Comparison of ENCODE assay signal across 8 cellular contexts in the genomic region with DNA sequence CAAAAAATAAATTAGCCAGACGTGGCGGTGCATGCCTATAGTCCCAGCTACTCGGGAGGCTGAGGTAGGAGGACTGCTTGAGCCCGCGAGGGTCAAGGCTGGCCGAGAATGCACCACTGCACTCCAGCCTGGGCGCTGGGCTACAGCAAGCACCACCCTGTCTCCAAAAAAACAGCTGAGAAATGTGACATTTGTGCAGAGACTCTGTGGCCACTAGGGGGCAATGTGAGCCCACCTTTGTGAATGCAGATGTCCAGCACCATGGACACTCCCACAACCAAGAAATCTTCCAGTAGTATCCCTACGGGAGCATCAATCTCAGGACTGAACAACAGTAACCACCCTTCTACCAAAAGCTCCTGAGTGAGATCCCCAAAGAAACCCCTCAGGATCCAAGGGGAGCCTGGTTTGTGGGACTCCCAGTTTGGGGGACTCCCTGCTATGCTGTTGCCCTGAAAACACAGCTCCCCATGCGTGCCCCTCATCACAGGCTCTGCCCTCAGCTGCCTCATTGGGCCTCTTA. TPM values are rescaled to one million over a fixed set of nuclear protein-coding genes. Genes with fewer than 3 reads are reported as not detected.
DNase-seq lines count a peak whose midpoint lies in the region; ATAC-seq, FAIRE-seq and TF ChIP-seq lines count a peak whose summit lies in the region.

No MANE protein-coding gene starts in this region.

- intact Hi-C loops in breast epithelium (cut with DNase I; ENCODE audit: low total_unique reads): no loop called here

- peak; percentile 17 for FAIRE-seq in islet of Langerhans (lab: Jason Lieb, UNC)

- H3K4me3 ChIP-seq in WERI-Rb-1 (ENCODE audit: low read depth, low read length) (no peak overlapping the region), breast epithelium (no peak overlapping the region)

- DNase-seq in Caki2 (ENCODE audit: low read depth) (peak; percentile 64), NCI-H2227 treated with DMSO at 0.1 percent for 48 hours (lab: John Stamatoyannopoulos, UW) (peak; percentile 83), WERI-Rb-1 (peak; percentile 83), breast epithelium (ENCODE audit: low spot score in 2 of 2) (peak; percentile 63 to 81)
- DNase-seq in stimulated activated CD4-positive, alpha-beta T cell treated with anti-CD3 and anti-CD28 coated beads, Interleukin-15, amount 100 ng/mL, for 24 hours: peak; percentile 85

- in situ Hi-C loops in Caki2 (cut with HindIII; ENCODE audit: low pct_unique_long_range_greater_than_20kb, low sequenced_read_pairs): no loop called here

- ATAC-seq in HG02852 (IDR thresholded peaks at IDR 0.05; ENCODE audit: unreplicated experiment) (peak; percentile 64), GM19023 (IDR thresholded peaks at IDR 0.05; ENCODE audit: unreplicated experiment) (no peak)

- H3K27me3 ChIP-seq in WERI-Rb-1 (ENCODE audit: insufficient read depth, low read depth, severe bottlenecking): no peaks in the 10 kb centered on the region
- no peaks in the 10 kb centered on the region for H3K27me3 ChIP-seq in breast epithelium

- no peaks in the 10 kb centered on the region for H3K36me3 ChIP-seq in WERI-Rb-1
- no peaks in the 10 kb centered on the region for H3K36me3 ChIP-seq in breast epithelium

- H3K4me1 ChIP-seq in breast epithelium: no peaks in the 10 kb centered on the region

- no peak overlapping the region for H3K27ac ChIP-seq in WERI-Rb-1
- no peak overlapping the region for H3K27ac ChIP-seq in breast epithelium

- peak; percentile 84 for TF ChIP-seq CTCF in WERI-Rb-1 (IDR thresholded peaks at IDR 0.05; ENCODE audit: low read depth, low read length)
- peak; percentile 72 to 89 (median 88) for TF ChIP-seq CTCF in breast epithelium (IDR thresholded peaks at IDR 0.05)

- peaks cover 12% of the 10 kb centered on the region for H3K9me3 ChIP-seq in WERI-Rb-1 (ENCODE audit: severe bottlenecking)
- no peaks in the 10 kb centered on the region for H3K9me3 ChIP-seq in breast epithelium

- TF ChIP-seq POLR2A in breast epithelium (IDR thresholded peaks at IDR 0.05): no peak

RNA-seq across cellular contexts. Expression of gene AHCYL2, which starts 6.3 kb away (rescaled TPM):
- 3.9 and 7.2 TPM in 2 replicates for total RNA-seq in Caki2 (2014; rRNA removed; shearing (Covaris generic); ENCODE audit: low replicate concordance)
- total RNA-seq in breast epithelium: 10 to 100 TPM; 19.0 to 24.7 (median 21.8) TPM

RNA-seq across cellular contexts. Expression of gene SMO, which starts 30.1 kb away (rescaled TPM):
- total RNA-seq in Caki2 (2014; rRNA removed; shearing (Covaris generic); ENCODE audit: low replicate concordance): 47.7 and 62.3 TPM in 2 replicates
- 10 to 100 TPM in 2 of 3 donors, 1 to 10 TPM in 1; 6.2 to 11.8 (median 10.2) TPM for total RNA-seq in breast epithelium
